Comparison of ENCODE assay signal across 1 cellular context in the genomic region with DNA sequence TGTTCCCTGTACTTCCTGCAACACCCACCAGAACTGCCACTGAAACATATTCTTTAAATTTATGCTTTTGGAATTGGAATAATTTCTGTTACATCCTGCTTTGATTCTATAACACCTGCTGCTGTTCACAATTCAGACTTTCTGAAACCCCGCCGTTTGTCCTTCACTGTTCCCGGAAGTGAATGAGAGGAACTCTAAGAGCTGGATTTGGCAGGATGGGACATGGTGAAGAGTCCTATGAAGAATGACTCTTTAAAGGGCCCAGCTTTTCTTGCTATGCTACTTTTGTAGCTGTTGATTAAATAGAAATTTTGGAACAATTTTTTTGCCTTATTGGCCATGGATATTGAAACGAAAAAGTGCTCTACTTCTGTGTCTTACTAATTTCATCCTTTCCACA.
TF ChIP-seq lines count a peak whose summit lies in the region.

No MANE protein-coding gene starts in this region.

TF ChIP-seq in WTC11, 78 proteins besides CTCF, POLR2A, EP300 and RAD21 (continued from another document):
- TF ChIP-seq, protein P1, sequence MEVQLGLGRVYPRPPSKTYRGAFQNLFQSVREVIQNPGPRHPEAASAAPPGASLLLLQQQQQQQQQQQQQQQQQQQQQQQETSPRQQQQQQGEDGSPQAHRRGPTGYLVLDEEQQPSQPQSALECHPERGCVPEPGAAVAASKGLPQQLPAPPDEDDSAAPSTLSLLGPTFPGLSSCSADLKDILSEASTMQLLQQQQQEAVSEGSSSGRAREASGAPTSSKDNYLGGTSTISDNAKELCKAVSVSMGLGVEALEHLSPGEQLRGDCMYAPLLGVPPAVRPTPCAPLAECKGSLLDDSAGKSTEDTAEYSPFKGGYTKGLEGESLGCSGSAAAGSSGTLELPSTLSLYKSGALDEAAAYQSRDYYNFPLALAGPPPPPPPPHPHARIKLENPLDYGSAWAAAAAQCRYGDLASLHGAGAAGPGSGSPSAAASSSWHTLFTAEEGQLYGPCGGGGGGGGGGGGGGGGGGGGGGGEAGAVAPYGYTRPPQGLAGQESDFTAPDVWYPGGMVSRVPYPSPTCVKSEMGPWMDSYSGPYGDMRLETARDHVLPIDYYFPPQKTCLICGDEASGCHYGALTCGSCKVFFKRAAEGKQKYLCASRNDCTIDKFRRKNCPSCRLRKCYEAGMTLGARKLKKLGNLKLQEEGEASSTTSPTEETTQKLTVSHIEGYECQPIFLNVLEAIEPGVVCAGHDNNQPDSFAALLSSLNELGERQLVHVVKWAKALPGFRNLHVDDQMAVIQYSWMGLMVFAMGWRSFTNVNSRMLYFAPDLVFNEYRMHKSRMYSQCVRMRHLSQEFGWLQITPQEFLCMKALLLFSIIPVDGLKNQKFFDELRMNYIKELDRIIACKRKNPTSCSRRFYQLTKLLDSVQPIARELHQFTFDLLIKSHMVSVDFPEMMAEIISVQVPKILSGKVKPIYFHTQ (CRISPR knock-in tag; IDR thresholded peaks at IDR 0.05), result no peak
- no peak for TF ChIP-seq TCF7 (CRISPR knock-in tag; IDR thresholded peaks at IDR 0.05; ENCODE audit: low read depth)
- no peak for TF ChIP-seq FOXP1 (CRISPR knock-in tag; IDR thresholded peaks at IDR 0.05; ENCODE audit: borderline replicate concordance)
